Comparison of ENCODE assay signal across 24 cellular contexts in the genomic region with DNA sequence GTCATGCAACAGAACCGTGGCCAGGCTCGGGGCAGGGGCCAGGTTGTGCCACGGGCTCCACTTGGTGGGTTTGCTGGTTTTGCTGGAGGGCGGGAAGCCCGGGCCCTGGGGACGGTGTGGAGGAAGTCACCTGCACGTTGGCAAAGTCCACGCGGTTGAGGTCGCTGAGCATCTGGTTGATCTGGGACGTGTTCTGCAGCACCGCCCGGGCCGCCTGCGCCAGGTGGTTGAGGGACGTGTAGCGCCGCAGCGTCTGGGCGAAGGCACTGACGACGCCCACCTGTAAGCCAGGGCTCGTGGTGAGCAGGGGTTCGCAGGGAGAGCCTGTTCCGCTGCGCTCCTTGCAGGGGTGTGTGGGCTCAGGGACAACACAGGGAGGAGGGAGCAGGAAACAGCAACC.
"Had no signal": no experiment of that assay in that cellular context is flagged by ENCODE, and none has a peak within 500 bp of the region (broad histone marks: within the 10 kb centered on the region; RNA-seq: fewer than 3 reads in every experiment).

No MANE protein-coding gene starts in this region.

- H3K27me3 Mint-ChIP-seq: dendritic cell treated with granulocyte-macrophage colony-stimulating factor and Interleukin-4, amounts not matched to agents 40 ng/mL and 50 ng/mL, for 4 days; effector memory CD8-positive, alpha-beta T cell had no signal

- H3K4me1 ChIP-seq: colonic mucosa, esophagus squamous epithelium, gastrocnemius medialis, heart right ventricle, left lung, lower lobe of right lung had no signal

- H3K9me3 ChIP-seq: colonic mucosa, esophagus squamous epithelium, gastrocnemius medialis, heart right ventricle, left lung, lower lobe of right lung, mucosa of descending colon had no signal

- ATAC-seq: effector memory CD8-positive, alpha-beta T cell; esophagus mucosa; gastrocnemius medialis; left cardiac atrium; left lung; left ventricle myocardium superior; lower lobe of right lung; mucosa of descending colon had no signal

- H3K4me3 ChIP-seq: colonic mucosa, esophagus squamous epithelium, gastrocnemius medialis, heart right ventricle, left lung, lower lobe of right lung, mucosa of descending colon had no signal

- H3K9me3 Mint-ChIP-seq: dendritic cell treated with granulocyte-macrophage colony-stimulating factor and Interleukin-4, amounts not matched to agents 40 ng/mL and 50 ng/mL, for 4 days; effector memory CD8-positive, alpha-beta T cell had no signal

- H3K36me3 ChIP-seq: colonic mucosa, gastrocnemius medialis had no signal

- H3K4me3 Mint-ChIP-seq: dendritic cell treated with granulocyte-macrophage colony-stimulating factor and Interleukin-4, amounts not matched to agents 40 ng/mL and 50 ng/mL, for 4 days; effector memory CD8-positive, alpha-beta T cell; endodermal cell; mesothelial cell of epicardium had no signal

- H3K27me3 ChIP-seq: colonic mucosa, esophagus squamous epithelium, gastrocnemius medialis, heart right ventricle, left lung had no signal

- DNase-seq: colonic mucosa; cortex of kidney; effector CD8-positive, alpha-beta T cell; effector memory CD8-positive, alpha-beta T cell; endodermal cell; erythroblast; esophagus squamous epithelium; foreskin fibroblast; foreskin melanocyte; gastrocnemius medialis; glutamatergic neuron; head of caudate nucleus; heart right ventricle; hippocampal formation; left cardiac atrium; left lung; left ventricle myocardium superior; lower lobe of right lung; mesenchymal stem cell; mucosa of descending colon had no signal

- H3K4me1 Mint-ChIP-seq: endodermal cell, mesothelial cell of epicardium had no signal

- H3K27ac Mint-ChIP-seq: dendritic cell treated with granulocyte-macrophage colony-stimulating factor and Interleukin-4, amounts not matched to agents 40 ng/mL and 50 ng/mL, for 4 days; effector memory CD8-positive, alpha-beta T cell; endodermal cell; mesothelial cell of epicardium had no signal

- H3K27ac ChIP-seq: colonic mucosa, epithelial cell of prostate, esophagus squamous epithelium, gastrocnemius medialis, heart right ventricle, left lung, lower lobe of right lung had no signal
